20 cellular contexts compared by ENCODE assay signal in genomic region chr1:7994827-7995226, GRCh38. TPM values are rescaled to one million over a fixed set of nuclear protein-coding genes. Genes with fewer than 3 reads are reported as not detected.
DNase-seq lines count a peak whose midpoint lies in the region; ATAC-seq and FAIRE-seq lines count a peak whose summit lies in the region.
"Had no signal": no experiment of that assay in that cellular context is flagged by ENCODE, and none has a peak within 500 bp of the region (broad histone marks: within the 10 kb centered on the region; RNA-seq: fewer than 3 reads in every experiment).

No MANE protein-coding gene starts in this region.

- H3K4me1 Mint-ChIP-seq in central memory CD8-positive, alpha-beta T cell = no peaks in the 10 kb centered on the region
- peaks cover 0 to 4% (median 0%) of the 10 kb centered on the region in 7 donors for H3K4me1 Mint-ChIP-seq in naive thymus-derived CD4-positive, alpha-beta T cell

- H2BK5ac ChIP-seq in trophoblast cell (ENCODE audit: low read depth, low read length, poor library complexity) = no peak overlapping the region

- POLR2A ChIA-PET in naive thymus-derived CD4-positive, alpha-beta T cell (lab: Charles Lee) = no interaction called here

- peaks cover 9% of the 10 kb centered on the region for H3K9me3 Mint-ChIP-seq in central memory CD8-positive, alpha-beta T cell
- H3K9me3 Mint-ChIP-seq in naive thymus-derived CD4-positive, alpha-beta T cell = no peaks in the 10 kb centered on the region

- H3K9me3 ChIP-seq in SJSA1 (replicated peaks) (no peaks in the 10 kb centered on the region), aorta (ENCODE audit: control insufficient read depth, low read length) (no peaks in the 10 kb centered on the region), trophoblast cell (ENCODE audit: insufficient read depth, low read depth, low read length) (no peaks in the 10 kb centered on the region)
- H3K9me3 ChIP-seq in naive thymus-derived CD4-positive, alpha-beta T cell (ENCODE audit: control insufficient read depth in 2 of 3, low read length in 3 of 3) = no peaks in the 10 kb centered on the region
- H3K9me3 ChIP-seq: SK-N-SH had no signal

- intact Hi-C loops in naive thymus-derived CD4-positive, alpha-beta T cell (cut with micrococcal nuclease) = no loop called here
- intact Hi-C loops in aorta (cut with DNase I) = no loop called here

- no peak overlapping the region for H2BK120ac ChIP-seq in trophoblast cell (ENCODE audit: insufficient read depth, low read length, poor library complexity)

- H3K4me1 ChIP-seq in ACC112 (ENCODE audit: control insufficient read depth, insufficient read depth, low read length, unreplicated experiment) (peaks cover 11% of the 10 kb centered on the region), SJSA1 (replicated peaks) (peaks cover 14% of the 10 kb centered on the region), aorta (ENCODE audit: control insufficient read depth in 1 of 2, insufficient read depth in 2 of 2, low read length in 2 of 2) (no peaks in the 10 kb centered on the region), trophoblast cell (ENCODE audit: control insufficient read depth in 1 of 2, insufficient read depth in 2 of 2, low read length in 2 of 2) (peaks cover under 1 to 3% of the 10 kb centered on the region in 2 experiments)
- no peaks in the 10 kb centered on the region for H3K4me1 ChIP-seq in naive thymus-derived CD4-positive, alpha-beta T cell (ENCODE audit: control insufficient read depth in 2 of 2, insufficient read depth in 2 of 2, low read length in 2 of 2)

- no peak overlapping the region for H2BK12ac ChIP-seq in trophoblast cell (ENCODE audit: low read length)

- FAIRE-seq in GM18507 (lab: Jason Lieb, UNC) = peak; percentile 49
- FAIRE-seq: A204.1, G401.6 had no signal

- no peak overlapping the region for H3K4me3 ChIP-seq in ACC112 (ENCODE audit: low read depth, low read length)
- H3K4me3 ChIP-seq in SJSA1 = no peak overlapping the region
- no peak overlapping the region for H3K4me3 ChIP-seq in naive thymus-derived CD4-positive, alpha-beta T cell (ENCODE audit: low read length)
- H3K4me3 ChIP-seq in aorta (ENCODE audit: low read length in 2 of 2) = no peak overlapping the region
- H3K4me3 ChIP-seq in trophoblast cell (ENCODE audit: low read depth, low read length) = no peak overlapping the region

- no peak for DNase-seq in GM18507 (ENCODE audit: extremely low spot score, insufficient read length, low read depth)
- no peak for DNase-seq in SJSA1 (ENCODE audit: low read depth in 1 of 2, low spot score in 2 of 2)
- DNase-seq in central memory CD8-positive, alpha-beta T cell (ENCODE audit: low spot score in 2 of 2) = no peak
- no peak for DNase-seq in GM19238 (ENCODE audit: insufficient read length, low spot score)
- DNase-seq in naive thymus-derived CD4-positive, alpha-beta T cell = no peak
- DNase-seq in aorta = no peak
- no peak for DNase-seq in trophoblast cell
- DNase-seq: COR-L47, GOT3, KG1, NCI-H1694 treated with DMSO at 0.1 percent for 48 hours, NCI-H2227 treated with DMSO at 0.1 percent for 48 hours, NCI-H524, NCI-H82, OCI-M1, SHP77, SK-N-SH had no signal

- no peak overlapping the region for H3K18ac ChIP-seq in trophoblast cell (ENCODE audit: low read length)

- no peak overlapping the region for H3K4ac ChIP-seq in trophoblast cell (ENCODE audit: low read depth, low read length)

- H3K4me2 ChIP-seq in trophoblast cell (ENCODE audit: low read length) = no peak overlapping the region
- H3K4me2 ChIP-seq: SK-N-SH had no signal

- H3K27me3 ChIP-seq in ACC112 (ENCODE audit: insufficient read depth, low read length) = no peaks in the 10 kb centered on the region
- no peaks in the 10 kb centered on the region for H3K27me3 ChIP-seq in SJSA1 (replicated peaks)
- H3K27me3 ChIP-seq in naive thymus-derived CD4-positive, alpha-beta T cell (ENCODE audit: control insufficient read depth in 2 of 2, insufficient read depth in 2 of 2, low read length in 2 of 2) = no peaks in the 10 kb centered on the region
- no peaks in the 10 kb centered on the region for H3K27me3 ChIP-seq in aorta (ENCODE audit: control insufficient read depth in 1 of 2, insufficient read depth in 2 of 2, low read length in 1 of 2)
- no peaks in the 10 kb centered on the region for H3K27me3 ChIP-seq in trophoblast cell (ENCODE audit: insufficient read depth, low read length)

- CTCF ChIA-PET in naive thymus-derived CD4-positive, alpha-beta T cell (lab: Charles Lee) = no interaction called here

- H3K14ac ChIP-seq in trophoblast cell (ENCODE audit: low read length) = no peak overlapping the region

- H3K79me1 ChIP-seq in trophoblast cell (ENCODE audit: low read length) = peaks cover 7% of the 10 kb centered on the region

- H2AFZ ChIP-seq in ACC112 (ENCODE audit: low read length, unreplicated experiment) (no peak overlapping the region), trophoblast cell (ENCODE audit: insufficient read depth, low read length, poor library complexity) (no peak overlapping the region)

- H3K27ac ChIP-seq in ACC112 (ENCODE audit: low read depth, low read length) (peak overlapping the region; percentile 31), SJSA1 (peak overlapping the region; percentile 69; the same call in 1 of the 2 replicates), aorta (ENCODE audit: low read depth in 1 of 2, low read length in 2 of 2) (no peak overlapping the region), trophoblast cell (ENCODE audit: low read depth, low read length) (no peak overlapping the region)
- no peak overlapping the region for H3K27ac ChIP-seq in naive thymus-derived CD4-positive, alpha-beta T cell (ENCODE audit: low read depth, low read length)

- peaks cover 8% of the 10 kb centered on the region for H3K36me3 Mint-ChIP-seq in central memory CD8-positive, alpha-beta T cell (ENCODE audit: insufficient read depth)
- H3K36me3 Mint-ChIP-seq in naive thymus-derived CD4-positive, alpha-beta T cell = peaks cover 0 to 30% (median 12%) of the 10 kb centered on the region in 5 donors

- no peaks in the 10 kb centered on the region for H3K27me3 Mint-ChIP-seq in central memory CD8-positive, alpha-beta T cell
- no peaks in the 10 kb centered on the region for H3K27me3 Mint-ChIP-seq in naive thymus-derived CD4-positive, alpha-beta T cell

- H3K79me2 ChIP-seq in ACC112 (ENCODE audit: control insufficient read depth, insufficient read depth, low read length, unreplicated experiment) = no peaks in the 10 kb centered on the region
- H3K79me2 ChIP-seq in trophoblast cell (ENCODE audit: control insufficient read depth, insufficient read depth, low read length, poor library complexity) = no peaks in the 10 kb centered on the region

- no peak overlapping the region for H4K12ac ChIP-seq in trophoblast cell (ENCODE audit: low read depth, low read length)

- H2AK5ac ChIP-seq in trophoblast cell (ENCODE audit: low read length) = no peak overlapping the region

- no peak overlapping the region for H3K9ac ChIP-seq in trophoblast cell (ENCODE audit: low read length)
- H3K9ac ChIP-seq: SK-N-SH had no signal

- ATAC-seq in central memory CD8-positive, alpha-beta T cell (replicated peaks; ENCODE audit: extremely low read depth, poor library complexity, severe bottlenecking) = no peak
- ATAC-seq in naive thymus-derived CD4-positive, alpha-beta T cell = no peak
- ATAC-seq in aorta (ENCODE audit: low FRiP score) = no peak

- no peak overlapping the region for H4K8ac ChIP-seq in trophoblast cell (ENCODE audit: low read depth, low read length)

- H3K36me3 ChIP-seq in ACC112 (ENCODE audit: insufficient read depth, low read length) = peaks cover 5% of the 10 kb centered on the region; the same call in 1 of the 2 replicates
- H3K36me3 ChIP-seq in SJSA1 = peaks cover 11% of the 10 kb centered on the region; the same call in 1 of the 2 replicates
- H3K36me3 ChIP-seq in naive thymus-derived CD4-positive, alpha-beta T cell (ENCODE audit: control insufficient read depth in 2 of 3, insufficient read depth in 3 of 3, low read length in 3 of 3) = peaks cover 0 to 10% (median 0%) of the 10 kb centered on the region in 3 experiments
- H3K36me3 ChIP-seq in aorta (ENCODE audit: control insufficient read depth in 1 of 2, insufficient read depth in 2 of 2, low read length in 1 of 2) = no peaks in the 10 kb centered on the region
- H3K36me3 ChIP-seq in trophoblast cell (ENCODE audit: control insufficient read depth in 1 of 2, insufficient read depth in 2 of 2, low read length in 2 of 2) = peaks cover 0 to 3% of the 10 kb centered on the region in 2 experiments

- H4K91ac ChIP-seq in trophoblast cell (ENCODE audit: low read depth, low read length) = no peak overlapping the region

- no peak overlapping the region for H3K23ac ChIP-seq in trophoblast cell (ENCODE audit: low read length)

- H3K27ac Mint-ChIP-seq in central memory CD8-positive, alpha-beta T cell (ENCODE audit: low read depth) = peak overlapping the region; percentile 83
- no peak overlapping the region for H3K27ac Mint-ChIP-seq in naive thymus-derived CD4-positive, alpha-beta T cell

- no peak overlapping the region for H3K4me3 Mint-ChIP-seq in central memory CD8-positive, alpha-beta T cell
- no peak overlapping the region for H3K4me3 Mint-ChIP-seq in naive thymus-derived CD4-positive, alpha-beta T cell

- 98 to 100% methylated on average over 1 of the region's 1 CpG for WGBS in aorta, 2 donors
- WGBS in trophoblast cell (ENCODE audit: extremely low coverage, insufficient coverage, insufficient read length) = no CpG with 5 or more reads among the region's 1 CpG

RNA-seq across cellular contexts. Expression of gene ERRFI1, which starts 31.3 kb away (rescaled TPM):
- total RNA-seq in SJSA1 (2014; rRNA removed; shearing (Covaris generic)) = 18.4 and 21.7 TPM in 2 replicates
- 1 to 10 TPM in 2 of 5 experiments, under 1 TPM in 3; 0.36 to 1.7 (median 0.98) TPM for total RNA-seq in naive thymus-derived CD4-positive, alpha-beta T cell
- under 1 TPM; 0.18 to 0.56 TPM for polyA plus RNA-seq in naive thymus-derived CD4-positive, alpha-beta T cell
- total RNA-seq in aorta = 100 to 1,000 TPM; 153 to 258 TPM
- 10 to 100 TPM; 33.3 to 87.6 TPM for polyA plus RNA-seq in aorta
- 267 and 277 TPM in 2 replicates for polyA plus RNA-seq in trophoblast cell (2013)

RNA-seq across cellular contexts. Expression of gene PARK7, which starts 33.3 kb away (rescaled TPM):
- total RNA-seq in SJSA1 (2014; rRNA removed; shearing (Covaris generic)) = 436 and 479 TPM in 2 replicates
- total RNA-seq in naive thymus-derived CD4-positive, alpha-beta T cell = 100 to 1,000 TPM in 3 of 5 experiments, 10 to 100 TPM in 2; 97.1 to 255 (median 106) TPM
- 100 to 1,000 TPM; 325 to 364 TPM for polyA plus RNA-seq in naive thymus-derived CD4-positive, alpha-beta T cell
- total RNA-seq in aorta = 100 to 1,000 TPM; 192 to 201 TPM
- 100 to 1,000 TPM; 322 to 503 TPM for polyA plus RNA-seq in aorta
- 191 and 200 TPM in 2 replicates for polyA plus RNA-seq in trophoblast cell (2013)

RNA-seq across cellular contexts. Expression of gene TNFRSF9, which starts 54.2 kb away (rescaled TPM):
- total RNA-seq in SJSA1 (2014; rRNA removed; shearing (Covaris generic)) = 3.4 and 5.6 TPM in 2 replicates
- 1 to 10 TPM in 1 of 5 experiments, under 1 TPM in 4; 0.11 to 6.6 (median 0.27) TPM for total RNA-seq in naive thymus-derived CD4-positive, alpha-beta T cell
- polyA plus RNA-seq in naive thymus-derived CD4-positive, alpha-beta T cell = under 1 TPM in 1 of 2 donors, not detected in 1; 0.10 TPM
- total RNA-seq in aorta = under 1 TPM; 0.36 to 0.42 TPM
- polyA plus RNA-seq in aorta = not detected
- 0.04 and 0.10 TPM in 2 replicates for polyA plus RNA-seq in trophoblast cell (2013)

Comparison
In these comparisons a context has a peak if more than half of its experiments do, and no peak if none do; other contexts are left out.
1. H3K27ac ChIP-seq: peak in ACC112 (single experiment) and SJSA1 (single experiment); none in naive thymus-derived CD4-positive, alpha-beta T cell (single experiment), aorta (0 of 2) and trophoblast cell (single experiment).